ENCODE assay signal across 17 cellular contexts in genomic region chr16:85195884-85196816, GRCh38.
DNase-seq lines count a peak whose midpoint lies in the region; ATAC-seq and TF ChIP-seq lines count a peak whose summit lies in the region.
"Had no signal": no experiment of that assay in that cellular context is flagged by ENCODE, and none has a peak within 500 bp of the region (broad histone marks: within the 10 kb centered on the region; RNA-seq: fewer than 3 reads in every experiment).

No MANE protein-coding gene starts in this region.

- H4K20me1 ChIP-seq in SK-N-SH (ENCODE audit: insufficient read depth) = peaks cover 5% of the 10 kb centered on the region; the same call in 1 of the 2 replicates

- ATAC-seq in Right ventricle myocardium superior (ENCODE audit: poor library complexity) (peak; percentile 74), thoracic aorta (ENCODE audit: insufficient number of reproducible peaks, low FRiP score, low read depth) (no peak)
- ATAC-seq: activated CD8-positive, alpha-beta memory T cell treated with anti-CD3 and anti-CD28 coated beads, Interleukin-2, amount 10 ng/mL, durations not matched to agents 7 days and 5 days; CD8-positive, alpha-beta T cell; stimulated activated memory B cell treated with anti-CD40 and anti-IgM and Interleukin-4, amounts not matched to agents 10 μg/mL and 1 μg/mL and 100 μg/mL, for 72 hours had no signal

- H3K4me2 ChIP-seq in SK-N-SH = no peak overlapping the region

- H3K9me3 ChIP-seq in SK-N-SH = no peaks in the 10 kb centered on the region
- no peaks in the 10 kb centered on the region for H3K9me3 ChIP-seq in thoracic aorta

- H3K4me1 ChIP-seq in SK-N-SH (ENCODE audit: control insufficient read depth in 1 of 2, insufficient read depth in 2 of 2, low read depth in 1 of 2, low read length in 1 of 2) (peaks cover 0 to 43% of the 10 kb centered on the region in 2 experiments; a peak in 2 of 4 replicates), thoracic aorta (ENCODE audit: control insufficient read depth in 1 of 2, low read depth in 2 of 2) (peaks cover 14 to 24% of the 10 kb centered on the region in 2 donors)

- H3K4me3 Mint-ChIP-seq in nephron = peak overlapping the region; percentile 8 to 46 (median 36)
- H3K4me3 Mint-ChIP-seq: activated CD8-positive, alpha-beta memory T cell treated with anti-CD3 and anti-CD28 coated beads, Interleukin-2, amount 10 ng/mL, durations not matched to agents 7 days and 5 days; activated naive CD4-positive, alpha-beta T cell treated with anti-CD3 and anti-CD28 coated beads, Interleukin-2, amount 10 ng/mL, durations not matched to agents 7 days and 5 days; CD8-positive, alpha-beta T cell; stimulated activated memory B cell treated with anti-CD40 and anti-IgM and Interleukin-4, amounts not matched to agents 10 μg/mL and 1 μg/mL and 100 μg/mL, for 72 hours had no signal

- in situ Hi-C loops in KBM-7 (cut with MboI; ENCODE audit: low pct_unique_long_range_greater_than_20kb, low sequenced_read_pairs) = no loop called here

- peak; percentile 70 for DNase-seq in SK-N-SH
- DNase-seq in Right ventricle myocardium superior = peak; percentile 55
- no peak for DNase-seq in thoracic aorta (ENCODE audit: low spot score)
- DNase-seq in NCI-H345 (lab: John Stamatoyannopoulos, UW) = no peak
- no peak for DNase-seq in AML-193 (lab: John Stamatoyannopoulos, UW)
- no peak for DNase-seq in Ammon's horn (ENCODE audit: low spot score)
- no peak for DNase-seq in KBM-7
- DNase-seq: activated CD8-positive, alpha-beta memory T cell treated with anti-CD3 and anti-CD28 coated beads, Interleukin-2, amount 10 ng/mL, durations not matched to agents 7 days and 5 days; activated naive CD4-positive, alpha-beta T cell treated with anti-CD3 and anti-CD28 coated beads, Interleukin-2, amount 10 ng/mL, durations not matched to agents 7 days and 5 days; CD8-positive, alpha-beta T cell; GF-D8; NCI-H2171; stimulated activated CD4-positive, alpha-beta T cell treated with anti-CD3 and anti-CD28 coated beads, Interleukin-4, amount 100 ng/mL, for 24 hours had no signal

- no peaks in the 10 kb centered on the region for H3K9me2 ChIP-seq in SK-N-SH

- H3K27me3 Mint-ChIP-seq in nephron (ENCODE audit: low read depth) = no peaks in the 10 kb centered on the region

- H3K27ac ChIP-seq in SK-N-SH (ENCODE audit: low read depth in 2 of 2, low read length in 1 of 2) = peak overlapping the region in 1 of 2 experiments; percentile 79; a peak in 2 of 4 replicates
- H3K27ac ChIP-seq in thoracic aorta = peak overlapping the region; percentile 30 to 64
- H3K27ac ChIP-seq: epithelial cell of prostate, VCaP had no signal

- no peak overlapping the region for H3K9ac ChIP-seq in SK-N-SH

- no peaks in the 10 kb centered on the region for H3F3A ChIP-seq in SK-N-SH (replicated peaks; ENCODE audit: insufficient read depth)

- no peak overlapping the region for H3K4me3 ChIP-seq in SK-N-SH (ENCODE audit: low read depth in 2 of 2, low read length in 1 of 2)
- no peak overlapping the region for H3K4me3 ChIP-seq in thoracic aorta

- no peak overlapping the region for H2AFZ ChIP-seq in SK-N-SH (ENCODE audit: low read depth)

- H3K4me1 Mint-ChIP-seq in nephron = peaks cover 87% of the 10 kb centered on the region
- H3K4me1 Mint-ChIP-seq: activated CD8-positive, alpha-beta memory T cell treated with anti-CD3 and anti-CD28 coated beads, Interleukin-2, amount 10 ng/mL, durations not matched to agents 7 days and 5 days; activated naive CD4-positive, alpha-beta T cell treated with anti-CD3 and anti-CD28 coated beads, Interleukin-2, amount 10 ng/mL, durations not matched to agents 7 days and 5 days; stimulated activated memory B cell treated with anti-CD40 and anti-IgM and Interleukin-4, amounts not matched to agents 10 μg/mL and 1 μg/mL and 100 μg/mL, for 72 hours had no signal

- peak overlapping the region; percentile 68 to 91 (median 87) for H3K27ac Mint-ChIP-seq in nephron
- H3K27ac Mint-ChIP-seq: activated CD8-positive, alpha-beta memory T cell treated with anti-CD3 and anti-CD28 coated beads, Interleukin-2, amount 10 ng/mL, durations not matched to agents 7 days and 5 days; activated naive CD4-positive, alpha-beta T cell treated with anti-CD3 and anti-CD28 coated beads, Interleukin-2, amount 10 ng/mL, durations not matched to agents 7 days and 5 days; CD8-positive, alpha-beta T cell; stimulated activated memory B cell treated with anti-CD40 and anti-IgM and Interleukin-4, amounts not matched to agents 10 μg/mL and 1 μg/mL and 100 μg/mL, for 72 hours had no signal

- peaks cover 5% of the 10 kb centered on the region for H3K36me3 Mint-ChIP-seq in nephron (ENCODE audit: low read depth)
- H3K36me3 Mint-ChIP-seq: activated CD8-positive, alpha-beta memory T cell treated with anti-CD3 and anti-CD28 coated beads, Interleukin-2, amount 10 ng/mL, durations not matched to agents 7 days and 5 days; activated naive CD4-positive, alpha-beta T cell treated with anti-CD3 and anti-CD28 coated beads, Interleukin-2, amount 10 ng/mL, durations not matched to agents 7 days and 5 days; CD8-positive, alpha-beta T cell; stimulated activated memory B cell treated with anti-CD40 and anti-IgM and Interleukin-4, amounts not matched to agents 10 μg/mL and 1 μg/mL and 100 μg/mL, for 72 hours had no signal

- H3K9me3 Mint-ChIP-seq in nephron = peaks cover 3% of the 10 kb centered on the region
- H3K9me3 Mint-ChIP-seq: activated naive CD4-positive, alpha-beta T cell treated with anti-CD3 and anti-CD28 coated beads, Interleukin-2, amount 10 ng/mL, durations not matched to agents 7 days and 5 days; CD8-positive, alpha-beta T cell; stimulated activated memory B cell treated with anti-CD40 and anti-IgM and Interleukin-4, amounts not matched to agents 10 μg/mL and 1 μg/mL and 100 μg/mL, for 72 hours had no signal

- 80% methylated on average over 22 of the region's 25 CpGs for WGBS in SK-N-SH (ENCODE audit: low lambda C conversion rate)

- TF ChIP-seq RAD21 in SK-N-SH (IDR thresholded peaks at IDR 0.05; ENCODE audit: low read length) = no peak

- peak in 1 of 2 experiments; percentile 76; a peak in 2 of 4 replicates for TF ChIP-seq EP300 in SK-N-SH (IDR thresholded peaks at IDR 0.05; ENCODE audit: borderline replicate concordance in 1 of 2, low read depth in 1 of 2, low read length in 1 of 2)

- H3K36me3 ChIP-seq in SK-N-SH (replicated peaks in 1 of 2; ENCODE audit: control insufficient read depth in 1 of 2, insufficient read depth in 2 of 2, low read length in 1 of 2) = no peaks in the 10 kb centered on the region
- H3K36me3 ChIP-seq in thoracic aorta = no peaks in the 10 kb centered on the region

- TF ChIP-seq CTCF in SK-N-SH (IDR thresholded peaks at IDR 0.05) (no peak), nephron (IDR thresholded peaks at IDR 0.05; ENCODE audit: unreplicated experiment in 3 of 3) (no peak), thoracic aorta (IDR thresholded peaks at IDR 0.05) (no peak)

- H3K79me2 ChIP-seq in SK-N-SH (ENCODE audit: insufficient read depth) = peaks cover 43% of the 10 kb centered on the region; the same call in 1 of the 2 replicates

- POLR2A ChIA-PET in SK-N-SH (lab: Yijun Ruan, JAX) = interaction anchor here (1.1 kb wide), 1 partner anchor 39 kb away, joined by 4 read pairs; no protein-coding TSS in a partner anchor

- no peaks in the 10 kb centered on the region for H3K27me3 ChIP-seq in SK-N-SH (ENCODE audit: insufficient read depth)
- no peaks in the 10 kb centered on the region for H3K27me3 ChIP-seq in thoracic aorta (replicated peaks; ENCODE audit: insufficient read depth)

- CTCF ChIA-PET in SK-N-SH (lab: Yijun Ruan, JAX) = interaction anchor here (1.5 to 3.9 kb wide), 5 partner anchors 10 to 81 kb away, joined by 3 to 30 read pairs (median 5); no protein-coding TSS in a partner anchor

- intact Hi-C loops in Right ventricle myocardium superior (cut with DNase I) = no loop called here

TF ChIP-seq in SK-N-SH, 30 proteins besides CTCF, POLR2A, EP300 and RAD21:
- TF ChIP-seq CHD2 (IDR thresholded peaks at IDR 0.05; ENCODE audit: low read length, partially characterized antibody) = no peak
- TF ChIP-seq MXI1 (IDR thresholded peaks at IDR 0.05; ENCODE audit: low read depth, low read length) = peak; percentile 60; the same call in 1 of the 2 replicates
- TF ChIP-seq USF2 (IDR thresholded peaks at IDR 0.05; ENCODE audit: borderline replicate concordance, low read depth, low read length) = no peak
- 0 out of 2 replicates have a peak, but pooled peaks have one; percentile 12 for TF ChIP-seq RCOR1 (IDR thresholded peaks at IDR 0.05; ENCODE audit: low read length)

Comparison
In these comparisons a context has a peak if more than half of its experiments do, and no peak if none do; other contexts are left out.
1. DNase-seq: peak in SK-N-SH (single experiment) and Right ventricle myocardium superior (single experiment); none in thoracic aorta (single experiment), NCI-H345 (single experiment), AML-193 (0 of 2), Ammon's horn (single experiment) and KBM-7 (single experiment).